In genomic region chr16:66028505-66029216, GRCh38 we compare ENCODE assay signal across 12 cellular contexts.
DNase-seq lines count a peak whose midpoint lies in the region; ATAC-seq and TF ChIP-seq lines count a peak whose summit lies in the region.
"Had no signal": no experiment of that assay in that cellular context is flagged by ENCODE, and none has a peak within 500 bp of the region (broad histone marks: within the 10 kb centered on the region; RNA-seq: fewer than 3 reads in every experiment).

No MANE protein-coding gene starts in this region.

- H3K27me3 ChIP-seq in upper lobe of right lung (no peaks in the 10 kb centered on the region), Caco-2 (replicated peaks; ENCODE audit: control insufficient read depth, insufficient read depth, low read length) (no peaks in the 10 kb centered on the region)
- H3K27me3 ChIP-seq: neural progenitor cell had no signal

- intact Hi-C loops in upper lobe of right lung (cut with DNase I): no loop called here
- intact Hi-C loops in Caco-2 (cut with micrococcal nuclease; ENCODE audit: unreplicated experiment): no loop called here

- H3K27me3 Mint-ChIP-seq in chondrocyte (ENCODE audit: low read depth) (no peaks in the 10 kb centered on the region), Caco-2 (ENCODE audit: insufficient read depth, unreplicated experiment) (peaks cover 10% of the 10 kb centered on the region)

- no peak overlapping the region for H3K27ac ChIP-seq in upper lobe of right lung
- H3K27ac ChIP-seq: neural progenitor cell had no signal

- H3K4me3 ChIP-seq in upper lobe of right lung (no peak overlapping the region), Caco-2 (ENCODE audit: low read depth, low read length) (no peak overlapping the region)
- H3K4me3 ChIP-seq: neural progenitor cell had no signal

- no TSS peak for BruUV-seq in Caco-2 (replicated peaks; lab: Mats Ljungman, UMichigan)

- DNase-seq in HT1080 (ENCODE audit: low read depth) (peak; percentile 15), chondrocyte (ENCODE audit: low spot score) (no peak), islet precursor cell (peak; percentile 77), upper lobe of right lung (no peak), Caco-2 (no peak)
- DNase-seq in activated CD4-positive, CD25-positive, alpha-beta regulatory T cell treated with anti-CD3 and anti-CD28 coated beads, Interleukin-2, amount 50 U/mL, for 72 hours: no peak
- DNase-seq: DMS153; erythroblast; kidney glomerular epithelial cell; stimulated activated naive CD4-positive, alpha-beta T cell had no signal

- H3K36me3 ChIP-seq in upper lobe of right lung: no peaks in the 10 kb centered on the region
- no peaks in the 10 kb centered on the region for H3K36me3 ChIP-seq in Caco-2 (ENCODE audit: control insufficient read depth, insufficient read depth, low read length)
- H3K36me3 ChIP-seq: neural progenitor cell had no signal

- H3K9me3 ChIP-seq in upper lobe of right lung (no peaks in the 10 kb centered on the region), Caco-2 (peaks cover 5% of the 10 kb centered on the region)

- POLR2A ChIA-PET in Caco-2 (lab: Charles Lee): no interaction called here

- H3K4me1 ChIP-seq in upper lobe of right lung: no peaks in the 10 kb centered on the region
- H3K4me1 ChIP-seq in Caco-2: no peaks in the 10 kb centered on the region
- H3K4me1 ChIP-seq: neural progenitor cell had no signal

- CTCF ChIA-PET in Caco-2 (lab: Charles Lee): no interaction called here

- peak; percentile 51 for ATAC-seq in upper lobe of right lung
- no peak for ATAC-seq in GM21526 (IDR thresholded peaks at IDR 0.05; ENCODE audit: low FRiP score, unreplicated experiment)

- H3K4me3 Mint-ChIP-seq in chondrocyte (ENCODE audit: unreplicated experiment) (no peak overlapping the region), Caco-2 (ENCODE audit: unreplicated experiment) (no peak overlapping the region)
- H3K4me3 Mint-ChIP-seq: neural progenitor cell had no signal

- TF ChIP-seq CTCF in chondrocyte (IDR thresholded peaks at IDR 0.05): no peak
- no peak for TF ChIP-seq CTCF in upper lobe of right lung (IDR thresholded peaks at IDR 0.05)
- TF ChIP-seq CTCF in Caco-2 (IDR thresholded peaks at IDR 0.05; ENCODE audit: insufficient read depth in 1 of 2, low read depth in 1 of 2, low read length in 1 of 2, severe bottlenecking in 1 of 2, unreplicated experiment in 1 of 2): no peak

- H3K4me1 Mint-ChIP-seq in chondrocyte (ENCODE audit: low read depth): peaks cover 25% of the 10 kb centered on the region
- H3K4me1 Mint-ChIP-seq in Caco-2 (ENCODE audit: low read depth, unreplicated experiment): no peaks in the 10 kb centered on the region
- H3K4me1 Mint-ChIP-seq: neural progenitor cell had no signal

- H3K27ac Mint-ChIP-seq in chondrocyte (ENCODE audit: unreplicated experiment): peak overlapping the region; percentile 47
- no peak overlapping the region for H3K27ac Mint-ChIP-seq in Caco-2 (ENCODE audit: unreplicated experiment)
- H3K27ac Mint-ChIP-seq: neural progenitor cell had no signal

- H3K36me3 Mint-ChIP-seq in chondrocyte (ENCODE audit: low read depth) (peaks cover 5% of the 10 kb centered on the region), Caco-2 (ENCODE audit: insufficient read depth, unreplicated experiment) (no peaks in the 10 kb centered on the region)

- peaks cover 7% of the 10 kb centered on the region for H3K9me3 Mint-ChIP-seq in chondrocyte (ENCODE audit: low read depth)
- H3K9me3 Mint-ChIP-seq in Caco-2 (ENCODE audit: unreplicated experiment): peaks cover 25% of the 10 kb centered on the region

Comparison
In these comparisons a context has a peak if more than half of its experiments do, and no peak if none do; other contexts are left out.
1. DNase-seq: peak in HT1080 (single experiment) and islet precursor cell (single experiment); none in chondrocyte (single experiment), upper lobe of right lung (single experiment), Caco-2 (0 of 2) and activated CD4-positive, CD25-positive, alpha-beta regulatory T cell treated with anti-CD3 and anti-CD28 coated beads, Interleukin-2, amount 50 U/mL, for 72 hours (single experiment).